In the genomic region with DNA sequence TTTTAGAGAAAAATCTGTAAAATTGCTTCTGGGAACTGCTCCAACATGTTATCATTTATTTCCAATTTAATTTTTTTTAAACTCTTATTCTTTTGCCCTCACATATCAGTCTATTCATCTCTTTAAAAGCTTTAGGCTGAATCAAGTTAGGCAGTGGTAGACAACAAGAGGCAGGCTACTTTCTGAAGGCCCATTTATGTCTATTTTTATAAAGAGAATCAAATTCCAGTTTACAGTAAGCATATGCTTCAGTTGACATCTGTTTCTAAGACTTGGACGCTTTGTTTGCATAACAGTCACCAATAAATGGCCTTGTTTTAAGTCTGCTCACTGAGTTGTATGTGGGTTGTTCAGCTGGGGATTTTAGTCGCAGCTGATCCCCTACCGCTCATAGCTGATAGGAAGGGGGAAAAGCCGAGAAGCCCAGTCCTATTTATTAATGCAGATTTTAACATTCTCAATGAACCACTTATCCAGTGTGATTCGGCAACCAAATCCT, we compare ENCODE assay signal across 14 cellular contexts.
A peak's percentile ranks its signal among the peaks of the same experiment; 100 is the strongest.
DNase-seq lines count a peak whose midpoint lies in the region; ATAC-seq and TF ChIP-seq lines count a peak whose summit lies in the region.
"Had no signal": no experiment of that assay in that cellular context is flagged by ENCODE, and none has a peak within 500 bp of the region (broad histone marks: within the 10 kb centered on the region; RNA-seq: fewer than 3 reads in every experiment).

No MANE protein-coding gene starts in this region.

- POLR2A ChIA-PET in CD8-positive, alpha-beta memory T cell (lab: Charles Lee): no interaction called here

- intact Hi-C loops in right cardiac atrium (cut with DNase I): no loop called here

- H3K27me3 Mint-ChIP-seq in GM23338 (ENCODE audit: insufficient read depth, low read depth, poor library complexity): no peaks in the 10 kb centered on the region
- H3K27me3 Mint-ChIP-seq in CD8-positive, alpha-beta memory T cell: no peaks in the 10 kb centered on the region
- H3K27me3 Mint-ChIP-seq: effector memory CD8-positive, alpha-beta T cell had no signal

- H3K18ac ChIP-seq in mesendoderm (ENCODE audit: low read length): peak overlapping the region; percentile 75

- H3K9me3 ChIP-seq in CD8-positive, alpha-beta memory T cell (ENCODE audit: low read length): no peaks in the 10 kb centered on the region
- H3K9me3 ChIP-seq in right cardiac atrium (ENCODE audit: control insufficient read depth, low read length): no peaks in the 10 kb centered on the region
- H3K9me3 ChIP-seq: SJSA1 had no signal

- H3K4me3 ChIP-seq in GM23338: no peak overlapping the region
- no peak overlapping the region for H3K4me3 ChIP-seq in mesendoderm (ENCODE audit: low read length)
- H3K4me3 ChIP-seq in CD8-positive, alpha-beta memory T cell (ENCODE audit: low read length): no peak overlapping the region
- no peak overlapping the region for H3K4me3 ChIP-seq in right cardiac atrium (ENCODE audit: low read length)
- H3K4me3 ChIP-seq: SJSA1 had no signal

- H3K4me1 Mint-ChIP-seq in GM23338: peaks cover 20% of the 10 kb centered on the region
- no peaks in the 10 kb centered on the region for H3K4me1 Mint-ChIP-seq in CD8-positive, alpha-beta memory T cell

- peaks cover 19% of the 10 kb centered on the region for H3K4me1 ChIP-seq in GM23338 (ENCODE audit: insufficient read depth)
- peaks cover 15% of the 10 kb centered on the region for H3K4me1 ChIP-seq in mesendoderm (ENCODE audit: control insufficient read depth, low read depth, low read length)
- H3K4me1 ChIP-seq in CD8-positive, alpha-beta memory T cell (ENCODE audit: insufficient read depth, low read length): no peaks in the 10 kb centered on the region
- H3K4me1 ChIP-seq in right cardiac atrium (ENCODE audit: control insufficient read depth, insufficient read depth, low read length): no peaks in the 10 kb centered on the region
- H3K4me1 ChIP-seq: SJSA1 had no signal

- H3K79me2 ChIP-seq in GM23338 (replicated peaks; ENCODE audit: insufficient read depth) (no peaks in the 10 kb centered on the region), mesendoderm (ENCODE audit: control insufficient read depth, insufficient read depth, low read length) (no peaks in the 10 kb centered on the region)

- no CpG with 5 or more reads among the region's 5 CpGs for WGBS in mesendoderm (ENCODE audit: extremely low coverage, insufficient coverage, low lambda C conversion rate)
- 68% methylated on average over 5 of the region's 5 CpGs for WGBS in right cardiac atrium

- no peaks in the 10 kb centered on the region for H3K9me3 Mint-ChIP-seq in GM23338
- no peaks in the 10 kb centered on the region for H3K9me3 Mint-ChIP-seq in CD8-positive, alpha-beta memory T cell
- H3K9me3 Mint-ChIP-seq in activated naive CD4-positive, alpha-beta T cell treated with anti-CD3 and anti-CD28 coated beads, Interleukin-2, amount 50 U/mL, for 72 hours: no peaks in the 10 kb centered on the region
- H3K9me3 Mint-ChIP-seq: effector memory CD8-positive, alpha-beta T cell had no signal

- no peak overlapping the region for H2BK120ac ChIP-seq in mesendoderm (ENCODE audit: low read depth, low read length)

- peak; percentile 47 for ATAC-seq in GM23338
- ATAC-seq in HG03442 (IDR thresholded peaks at IDR 0.05; ENCODE audit: unreplicated experiment): no peak
- no peak for ATAC-seq in activated naive CD4-positive, alpha-beta T cell treated with anti-CD3 and anti-CD28 coated beads, Interleukin-2, amount 50 U/mL, for 72 hours
- ATAC-seq in right cardiac atrium: no peak
- ATAC-seq: effector memory CD8-positive, alpha-beta T cell had no signal

- H3K36me3 Mint-ChIP-seq in GM23338 (ENCODE audit: low read depth): no peaks in the 10 kb centered on the region
- H3K36me3 Mint-ChIP-seq in CD8-positive, alpha-beta memory T cell: peaks cover 0 to 8% (median 0%) of the 10 kb centered on the region in 3 donors
- H3K36me3 Mint-ChIP-seq in activated naive CD4-positive, alpha-beta T cell treated with anti-CD3 and anti-CD28 coated beads, Interleukin-2, amount 50 U/mL, for 72 hours: no peaks in the 10 kb centered on the region

- H3K27ac ChIP-seq in GM23338 (ENCODE audit: low read depth): no peak overlapping the region
- no peak overlapping the region for H3K27ac ChIP-seq in mesendoderm (ENCODE audit: low read depth, low read length)
- H3K27ac ChIP-seq in CD8-positive, alpha-beta memory T cell (ENCODE audit: low read depth, low read length): no peak overlapping the region
- H3K27ac ChIP-seq in right cardiac atrium (ENCODE audit: low read length): no peak overlapping the region
- H3K27ac ChIP-seq: SJSA1 had no signal

- no peaks in the 10 kb centered on the region for H3K9me2 ChIP-seq in GM23338 (ENCODE audit: insufficient read depth)

- H3K56ac ChIP-seq in mesendoderm (ENCODE audit: low read length): no peak overlapping the region

- no peak overlapping the region for H3K4ac ChIP-seq in mesendoderm (ENCODE audit: low read depth, low read length)

- no peak overlapping the region for H3K9ac ChIP-seq in mesendoderm (ENCODE audit: low read length)

- H3K23ac ChIP-seq in mesendoderm (ENCODE audit: low read length): no peak overlapping the region

- no peak overlapping the region for H4K8ac ChIP-seq in mesendoderm (ENCODE audit: low read depth, low read length)

- no peak overlapping the region for H2BK5ac ChIP-seq in mesendoderm (ENCODE audit: low read length)

- no peak for DNase-seq in GM23338 (ENCODE audit: low spot score)
- peak; percentile 63 for DNase-seq in NCI-H146 (lab: John Stamatoyannopoulos, UW)
- peak; percentile 10 for DNase-seq in RPMI7951 (ENCODE audit: low read depth)
- DNase-seq in mesendoderm: no peak
- DNase-seq in CD8-positive, alpha-beta memory T cell: no peak
- DNase-seq in activated naive CD4-positive, alpha-beta T cell treated with anti-CD3 and anti-CD28 coated beads, Interleukin-2, amount 50 U/mL, for 72 hours (ENCODE audit: low spot score in 2 of 2): no peak
- no peak for DNase-seq in right cardiac atrium
- DNase-seq: activated naive CD4-positive, alpha-beta T cell; effector memory CD8-positive, alpha-beta T cell; GOT3; kidney glomerular epithelial cell; stimulated activated naive CD4-positive, alpha-beta T cell had no signal

- H3K79me1 ChIP-seq in mesendoderm (ENCODE audit: low read length): no peaks in the 10 kb centered on the region

- no peak overlapping the region for H2BK15ac ChIP-seq in mesendoderm (replicated peaks; ENCODE audit: low read depth)

- 0 out of 2 replicates have a peak overlapping the region, but pooled peaks have one; percentile 11 for H3K4me2 ChIP-seq in GM23338
- H3K4me2 ChIP-seq in mesendoderm (ENCODE audit: low read length): no peak overlapping the region

- TF ChIP-seq CTCF in GM23338 (conservative IDR thresholded peaks at IDR 0.05; ENCODE audit: low read depth in 2 of 2): no peak

- H2AK5ac ChIP-seq in mesendoderm (ENCODE audit: low read length): no peak overlapping the region

- no peaks in the 10 kb centered on the region for H3K27me3 ChIP-seq in GM23338 (ENCODE audit: insufficient read depth)
- no peaks in the 10 kb centered on the region for H3K27me3 ChIP-seq in mesendoderm (ENCODE audit: insufficient read depth, low read length, poor library complexity)
- H3K27me3 ChIP-seq in CD8-positive, alpha-beta memory T cell (ENCODE audit: insufficient read depth, low read length, poor library complexity, severe bottlenecking): no peaks in the 10 kb centered on the region
- H3K27me3 ChIP-seq in right cardiac atrium (ENCODE audit: control insufficient read depth, insufficient read depth): no peaks in the 10 kb centered on the region
- H3K27me3 ChIP-seq: SJSA1 had no signal

- H4K5ac ChIP-seq in mesendoderm (ENCODE audit: low read length): no peak overlapping the region

- no peaks in the 10 kb centered on the region for H3K36me3 ChIP-seq in GM23338 (ENCODE audit: insufficient read depth)
- H3K36me3 ChIP-seq in mesendoderm (ENCODE audit: control insufficient read depth, insufficient read depth, low read length): no peaks in the 10 kb centered on the region
- no peaks in the 10 kb centered on the region for H3K36me3 ChIP-seq in CD8-positive, alpha-beta memory T cell (ENCODE audit: insufficient read depth, low read length)
- H3K36me3 ChIP-seq: SJSA1 had no signal

- H3K27ac Mint-ChIP-seq in GM23338: 0 out of 2 replicates have a peak overlapping the region, but pooled peaks have one; percentile 39
- peak overlapping the region in 1 of 8 donors; percentile 26 for H3K27ac Mint-ChIP-seq in CD8-positive, alpha-beta memory T cell
- H3K27ac Mint-ChIP-seq in activated naive CD4-positive, alpha-beta T cell treated with anti-CD3 and anti-CD28 coated beads, Interleukin-2, amount 50 U/mL, for 72 hours: no peak overlapping the region
- H3K27ac Mint-ChIP-seq: effector memory CD8-positive, alpha-beta T cell had no signal

- no peaks in the 10 kb centered on the region for H3F3A ChIP-seq in GM23338 (replicated peaks; ENCODE audit: low read depth)

- no peaks in the 10 kb centered on the region for H4K20me1 ChIP-seq in GM23338 (replicated peaks; ENCODE audit: insufficient read depth)

- H2AFZ ChIP-seq in GM23338: no peak overlapping the region

- H3K4me3 Mint-ChIP-seq in GM23338: no peak overlapping the region
- no peak overlapping the region for H3K4me3 Mint-ChIP-seq in CD8-positive, alpha-beta memory T cell
- H3K4me3 Mint-ChIP-seq: effector memory CD8-positive, alpha-beta T cell had no signal

- CTCF ChIA-PET in CD8-positive, alpha-beta memory T cell (lab: Charles Lee): no interaction called here

TF ChIP-seq in GM23338, 12 proteins besides CTCF, POLR2A, EP300 and RAD21:
- TF ChIP-seq STAT1 (IDR thresholded peaks at IDR 0.05; ENCODE audit: unreplicated experiment) (no peak), CREB1 (CRISPR knock-in tag; IDR thresholded peaks at IDR 0.05; ENCODE audit: low read depth) (no peak)

Comparison
In these comparisons a context has a peak if more than half of its experiments do, and no peak if none do; other contexts are left out.
1. DNase-seq: peak in NCI-H146 (single experiment) and RPMI7951 (single experiment); none in GM23338 (single experiment), mesendoderm (single experiment), CD8-positive, alpha-beta memory T cell (0 of 5), activated naive CD4-positive, alpha-beta T cell treated with anti-CD3 and anti-CD28 coated beads, Interleukin-2, amount 50 U/mL, for 72 hours (0 of 2) and right cardiac atrium (0 of 3).